12 cellular contexts compared by ENCODE assay signal in genomic region chr12:51773145-51773869, GRCh38.
A peak's percentile ranks its signal among the peaks of the same experiment; 100 is the strongest.
DNase-seq lines count a peak whose midpoint lies in the region; ATAC-seq and TF ChIP-seq lines count a peak whose summit lies in the region.
"Had no signal": no experiment of that assay in that cellular context is flagged by ENCODE, and none has a peak within 500 bp of the region (broad histone marks: within the 10 kb centered on the region; RNA-seq: fewer than 3 reads in every experiment).

No MANE protein-coding gene starts in this region.

- DNase-seq in EL (peak; percentile 90), MV-4-11 (lab: John Stamatoyannopoulos, UW) (peak; percentile 55), dedifferentiated amniotic fluid mesenchymal stem cell (ENCODE audit: extremely low spot score) (peak; percentile 86), osteoblast (ENCODE audit: insufficient read length, low spot score, missing footprints) (peak; percentile 74), anterior cingulate cortex (lab: John Stamatoyannopoulos, UW) (no peak), Kasumi-1 (lab: John Stamatoyannopoulos, UW) (no peak)
- no peak for DNase-seq in stimulated activated CD4-positive, alpha-beta T cell treated with anti-CD3 and anti-CD28 coated beads, Interleukin-4, amount 100 ng/mL, for 1 hour
- DNase-seq: activated CD8-positive, alpha-beta memory T cell treated with anti-CD3 and anti-CD28 coated beads for 24 hours; central memory CD4-positive, alpha-beta T cell; stimulated activated naive CD8-positive, alpha-beta T cell treated with anti-CD3 and anti-CD28 coated beads, Interleukin-15, Interleukin-2, amounts not matched to agents 100 U/mL and 50 U/mL, for 24 hours had no signal

- H3K9me3 ChIP-seq in osteoblast (ENCODE audit: low read depth, low read length): peaks cover 4% of the 10 kb centered on the region

- peak overlapping the region; percentile 19 for H3K27ac ChIP-seq in osteoblast (ENCODE audit: low read depth, low read length)
- H3K27ac ChIP-seq: hepatocyte had no signal

- no peak overlapping the region for H3K4me3 ChIP-seq in osteoblast (ENCODE audit: insufficient read depth, low read length)
- H3K4me3 ChIP-seq: hepatocyte had no signal

- no peak for TF ChIP-seq CTCF in osteoblast (IDR thresholded peaks at IDR 0.05; ENCODE audit: extremely low read depth, low read depth, low read length)

- no peak overlapping the region for H2AFZ ChIP-seq in osteoblast (ENCODE audit: low read length)
- H2AFZ ChIP-seq: hepatocyte had no signal

- H3K4me1 ChIP-seq in osteoblast (ENCODE audit: insufficient read depth, low read length): peaks cover 11% of the 10 kb centered on the region

- no peak for ATAC-seq in HG03039 (IDR thresholded peaks at IDR 0.05; ENCODE audit: unreplicated experiment)
- ATAC-seq: stimulated activated naive CD8-positive, alpha-beta T cell treated with anti-CD3 and anti-CD28 coated beads, Interleukin-15, Interleukin-2, amounts not matched to agents 100 U/mL and 50 U/mL, for 24 hours had no signal

- peaks cover 40% of the 10 kb centered on the region for H3K36me3 ChIP-seq in osteoblast (ENCODE audit: insufficient read depth, low read length)

- H3K4me2 ChIP-seq in osteoblast (ENCODE audit: insufficient read depth, low read length): no peak overlapping the region
- H3K4me2 ChIP-seq: hepatocyte had no signal

- H4K20me1 ChIP-seq in osteoblast (ENCODE audit: insufficient read depth, low read length): no peaks in the 10 kb centered on the region

- H3K27me3 ChIP-seq in osteoblast (ENCODE audit: insufficient read depth, low read length): no peaks in the 10 kb centered on the region
- H3K27me3 ChIP-seq: hepatocyte had no signal

- no peaks in the 10 kb centered on the region for H3K79me2 ChIP-seq in osteoblast (ENCODE audit: insufficient read depth, low read length)
- H3K79me2 ChIP-seq: hepatocyte had no signal

Comparison
In these comparisons a context has a peak if more than half of its experiments do, and no peak if none do; other contexts are left out.
1. DNase-seq: peak in EL (single experiment), MV-4-11 (single experiment), dedifferentiated amniotic fluid mesenchymal stem cell (single experiment) and osteoblast (single experiment); none in stimulated activated CD4-positive, alpha-beta T cell treated with anti-CD3 and anti-CD28 coated beads, Interleukin-4, amount 100 ng/mL, for 1 hour (single experiment), anterior cingulate cortex (0 of 58) and Kasumi-1 (0 of 2).